ENCODE assay signal across 13 cellular contexts in the genomic region with DNA sequence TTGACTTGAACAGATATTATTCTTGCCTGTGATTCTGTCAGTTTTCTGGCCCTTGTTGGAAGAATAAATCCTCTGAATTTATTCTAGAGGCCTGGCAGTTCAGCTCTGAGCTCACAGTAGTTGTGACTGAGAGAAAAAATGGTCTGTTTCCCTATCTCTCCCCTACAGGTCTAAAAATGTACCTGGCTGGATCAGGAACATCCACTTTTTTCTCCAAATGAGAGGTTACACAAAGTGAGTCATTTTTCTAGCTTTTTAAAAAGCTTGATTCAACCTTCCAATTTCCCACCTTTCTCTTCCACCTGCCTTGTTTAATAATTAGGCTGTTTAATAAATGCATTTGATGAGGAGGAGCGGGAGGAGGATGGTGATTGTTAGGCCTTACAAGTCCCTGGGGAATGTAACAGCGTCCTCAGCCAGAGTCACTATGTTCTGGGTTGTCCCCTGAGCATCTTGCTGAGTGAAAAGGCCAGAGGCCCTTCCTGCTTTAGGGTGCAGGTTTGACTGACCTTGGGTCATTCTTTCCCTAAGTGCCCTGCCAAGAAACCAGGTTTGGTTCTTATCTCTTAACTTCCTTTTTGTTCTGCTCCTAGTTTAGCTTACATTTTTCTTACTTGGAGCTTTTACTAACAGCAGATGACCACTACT.
A peak's percentile ranks its signal among the peaks of the same experiment; 100 is the strongest.
DNase-seq lines count a peak whose midpoint lies in the region; ATAC-seq and TF ChIP-seq lines count a peak whose summit lies in the region.
"Had no signal": no experiment of that assay in that cellular context is flagged by ENCODE, and none has a peak within 500 bp of the region (broad histone marks: within the 10 kb centered on the region; RNA-seq: fewer than 3 reads in every experiment).

No MANE protein-coding gene starts in this region.

- ATAC-seq in GM21619 (IDR thresholded peaks at IDR 0.05; ENCODE audit: unreplicated experiment), result peak; percentile 36
- ATAC-seq in naive thymus-derived CD4-positive, alpha-beta T cell, result no peak
- ATAC-seq: left ventricle myocardium superior had no signal

- intact Hi-C loops in naive thymus-derived CD4-positive, alpha-beta T cell (cut with micrococcal nuclease), result no loop called here

- peaks cover 13 to 52% (median 36%) of the 10 kb centered on the region in 7 donors for H3K4me1 Mint-ChIP-seq in naive thymus-derived CD4-positive, alpha-beta T cell

- H3K4me3 ChIP-seq in NB4 (ENCODE audit: low read depth, low read length), result no peak overlapping the region
- no peak overlapping the region for H3K4me3 ChIP-seq in naive thymus-derived CD4-positive, alpha-beta T cell (ENCODE audit: low read length)
- no peak overlapping the region for H3K4me3 ChIP-seq in HAP-1
- H3K4me3 ChIP-seq: ascending aorta had no signal

- peaks cover 0 to 15% (median 6%) of the 10 kb centered on the region in 5 donors for H3K36me3 Mint-ChIP-seq in naive thymus-derived CD4-positive, alpha-beta T cell

- H3K27me3 Mint-ChIP-seq in naive thymus-derived CD4-positive, alpha-beta T cell, result no peaks in the 10 kb centered on the region

- peaks cover 0 to 4% of the 10 kb centered on the region in 2 donors for H3K4me1 ChIP-seq in naive thymus-derived CD4-positive, alpha-beta T cell (ENCODE audit: control insufficient read depth in 2 of 2, insufficient read depth in 2 of 2, low read length in 2 of 2)
- peaks cover 23% of the 10 kb centered on the region for H3K4me1 ChIP-seq in HAP-1
- H3K4me1 ChIP-seq: ascending aorta had no signal

- H3K27me3 ChIP-seq in naive thymus-derived CD4-positive, alpha-beta T cell (ENCODE audit: control insufficient read depth in 2 of 2, insufficient read depth in 2 of 2, low read length in 2 of 2), result no peaks in the 10 kb centered on the region
- H3K27me3 ChIP-seq in HAP-1 (ENCODE audit: low read depth), result no peaks in the 10 kb centered on the region; the same call in 1 of the 2 replicates
- H3K27me3 ChIP-seq: ascending aorta had no signal

- peak; percentile 1 for DNase-seq in SKM-1 (lab: John Stamatoyannopoulos, UW; ENCODE audit: unreplicated experiment)
- no peak for DNase-seq in SKM-1 treated with dmso at 0.1 percent for 144 hours (lab: John Stamatoyannopoulos, UW; ENCODE audit: unreplicated experiment)
- DNase-seq in NB4 (ENCODE audit: low read depth), result peak; percentile 58
- no peak for DNase-seq in naive thymus-derived CD4-positive, alpha-beta T cell
- DNase-seq in NCI-H524 (lab: John Stamatoyannopoulos, UW), result no peak
- no peak for DNase-seq in HAP-1 (ENCODE audit: low spot score in 2 of 2)
- no peak for DNase-seq in stimulated activated CD4-positive, alpha-beta T cell treated with anti-CD3 and anti-CD28 coated beads, Interleukin-4, amount 100 ng/mL, for 1 hour
- DNase-seq: effector CD8-positive, alpha-beta T cell; H9; left ventricle myocardium superior; NCI-H1417 treated with DMSO at 0.1 percent for 48 hours had no signal

- H3K9me3 ChIP-seq in naive thymus-derived CD4-positive, alpha-beta T cell (ENCODE audit: control insufficient read depth in 2 of 3, low read length in 3 of 3), result no peaks in the 10 kb centered on the region
- no peaks in the 10 kb centered on the region for H3K9me3 ChIP-seq in HAP-1
- H3K9me3 ChIP-seq: ascending aorta had no signal

- H3K9me3 Mint-ChIP-seq in naive thymus-derived CD4-positive, alpha-beta T cell, result peaks cover 0 to 9% (median 0%) of the 10 kb centered on the region in 11 donors

- peak overlapping the region in 5 of 9 donors; percentile 14 to 71 (median 52) for H3K27ac Mint-ChIP-seq in naive thymus-derived CD4-positive, alpha-beta T cell
- H3K27ac Mint-ChIP-seq: H9 had no signal

- POLR2A ChIA-PET in naive thymus-derived CD4-positive, alpha-beta T cell (lab: Charles Lee), result interaction anchor here (0.7 to 1.4 kb wide), 2 partner anchors 13 to 16 kb away, joined by 4 to 5 read pairs; no protein-coding TSS in a partner anchor

- in situ Hi-C loops in HAP-1 (cut with MboI; ENCODE audit: low sequenced_read_pairs), result no loop called here

- no peak for TF ChIP-seq CTCF in NB4 (IDR thresholded peaks at IDR 0.05; ENCODE audit: low read depth, low read length)

- peak overlapping the region in 1 of 10 donors; percentile 61 for H3K4me3 Mint-ChIP-seq in naive thymus-derived CD4-positive, alpha-beta T cell
- H3K4me3 Mint-ChIP-seq: H9 had no signal

- TF ChIP-seq POLR2A in NB4 (IDR thresholded peaks at IDR 0.05; ENCODE audit: extremely low read depth, insufficient read length), result no peak

- H3K36me3 ChIP-seq in naive thymus-derived CD4-positive, alpha-beta T cell (ENCODE audit: control insufficient read depth in 2 of 3, insufficient read depth in 3 of 3, low read length in 3 of 3), result no peaks in the 10 kb centered on the region
- H3K36me3 ChIP-seq in HAP-1 (replicated peaks), result no peaks in the 10 kb centered on the region
- H3K36me3 ChIP-seq: ascending aorta had no signal

- H3K27ac ChIP-seq in naive thymus-derived CD4-positive, alpha-beta T cell (ENCODE audit: low read depth, low read length), result no peak overlapping the region
- H3K27ac ChIP-seq: ascending aorta had no signal

- CTCF ChIA-PET in naive thymus-derived CD4-positive, alpha-beta T cell (lab: Charles Lee), result interaction anchor here (1.1 kb wide), 1 partner anchor 22 kb away, joined by 4 read pairs; no protein-coding TSS in a partner anchor

Comparison
In these comparisons a context has a peak if more than half of its experiments do, and no peak if none do; other contexts are left out.
1. DNase-seq: peak in SKM-1 (single experiment) and NB4 (single experiment); none in SKM-1 treated with dmso at 0.1 percent for 144 hours (single experiment), naive thymus-derived CD4-positive, alpha-beta T cell (0 of 9), NCI-H524 (0 of 2), HAP-1 (0 of 2) and stimulated activated CD4-positive, alpha-beta T cell treated with anti-CD3 and anti-CD28 coated beads, Interleukin-4, amount 100 ng/mL, for 1 hour (single experiment).